ENCODE assay signal across 7 cellular contexts in genomic region chrX:47284616-47285015, GRCh38. TPM values are rescaled to one million over a fixed set of nuclear protein-coding genes. Genes with fewer than 3 reads are reported as not detected.
DNase-seq lines count a peak whose midpoint lies in the region; ATAC-seq, FAIRE-seq and TF ChIP-seq lines count a peak whose summit lies in the region.
"Not testable (repeated sequence)": the region's sequence is repeated elsewhere in the genome, so short reads cannot be mapped to it uniquely, and the experiment has no call there.

No MANE protein-coding gene starts in this region.

- H3K9me2 ChIP-seq in SK-N-SH: not testable (repeated sequence)

- TF ChIP-seq RAD21 in SK-N-SH (IDR thresholded peaks at IDR 0.05; ENCODE audit: low read length); HepG2 (CRISPR knock-in tag; IDR thresholded peaks at IDR 0.05): not testable (repeated sequence)

- not testable (repeated sequence) for H3K4me1 ChIP-seq in SK-N-SH (ENCODE audit: control insufficient read depth in 1 of 2, insufficient read depth in 2 of 2, low read depth in 1 of 2, low read length in 1 of 2); HepG2 (ENCODE audit: insufficient read depth, low read length)
- peaks cover 11% of the 10 kb centered on the region for H3K4me1 ChIP-seq in osteoblast (ENCODE audit: insufficient read depth, low read length)

- not testable (repeated sequence) for H3K79me2 ChIP-seq in SK-N-SH (ENCODE audit: insufficient read depth); HepG2 (ENCODE audit: insufficient read depth, low read length); osteoblast (ENCODE audit: insufficient read depth, low read length)

- H3K4me1 Mint-ChIP-seq in endothelial cell (ENCODE audit: unreplicated experiment): not testable (repeated sequence)

- not testable (repeated sequence) for H3K4me3 ChIP-seq in GM12864 (ENCODE audit: low read depth, low read length); SK-N-SH (ENCODE audit: low read depth in 2 of 2, low read length in 1 of 2); brain microvascular endothelial cell (ENCODE audit: low read depth, low read length); HepG2 (replicated peaks in 1 of 3; ENCODE audit: insufficient read depth in 1 of 3, low read depth in 2 of 3, low read length in 3 of 3); osteoblast (ENCODE audit: insufficient read depth, low read length)

- ATAC-seq in HepG2: not testable (repeated sequence)

- in situ Hi-C loops in brain microvascular endothelial cell (cut with HindIII; ENCODE audit: low pct_ligation_motif_present, low sequenced_read_pairs); HepG2 (cut with HindIII; ENCODE audit: extremely low pct_ligation_motif_present, low pct_unique_long_range_greater_than_20kb): not testable (repeated sequence)

- H3K27me3 Mint-ChIP-seq in endothelial cell (ENCODE audit: unreplicated experiment): not testable (repeated sequence)

- H3F3A ChIP-seq in SK-N-SH (replicated peaks; ENCODE audit: insufficient read depth): not testable (repeated sequence)

- not testable (repeated sequence) for H3K9me3 Mint-ChIP-seq in endothelial cell (ENCODE audit: unreplicated experiment)

- not testable (repeated sequence) for TF ChIP-seq EP300 in SK-N-SH (IDR thresholded peaks at IDR 0.05; ENCODE audit: borderline replicate concordance in 1 of 2, low read depth in 1 of 2, low read length in 1 of 2); HepG2 (IDR thresholded peaks at IDR 0.05; ENCODE audit: low read depth in 2 of 2, low read length in 2 of 2); HepG2 (CRISPR knock-in tag; IDR thresholded peaks at IDR 0.05; ENCODE audit: borderline replicate concordance)

- TF ChIP-seq CTCF in GM12864 (IDR thresholded peaks at IDR 0.05; ENCODE audit: low read depth, low read length, missing control alignments) (peak; percentile 15), SK-N-SH (IDR thresholded peaks at IDR 0.05) (peak; percentile 54), brain microvascular endothelial cell (IDR thresholded peaks at IDR 0.05; ENCODE audit: low read depth, low read length, missing control alignments) (peak; percentile 34), endothelial cell (IDR thresholded peaks at IDR 0.05; ENCODE audit: unreplicated experiment) (peak; percentile 36)
- not testable (repeated sequence) for TF ChIP-seq CTCF in HepG2 (CRISPR knock-in tag; IDR thresholded peaks at IDR 0.05); osteoblast (IDR thresholded peaks at IDR 0.05; ENCODE audit: extremely low read depth, low read depth, low read length)

- H2AFZ ChIP-seq in SK-N-SH (ENCODE audit: low read depth); HepG2 (ENCODE audit: low read length); osteoblast (ENCODE audit: low read length): not testable (repeated sequence)

- not testable (repeated sequence) for H3K36me3 Mint-ChIP-seq in endothelial cell (ENCODE audit: low read depth, unreplicated experiment)

- not testable (repeated sequence) for H3K4me3 Mint-ChIP-seq in endothelial cell (ENCODE audit: unreplicated experiment)

- H3K27ac Mint-ChIP-seq in endothelial cell (ENCODE audit: unreplicated experiment): not testable (repeated sequence)

- not testable (repeated sequence) for DNase-seq in GM12864 (ENCODE audit: low read depth); HEK293T (ENCODE audit: extremely low spot score); SK-N-SH; brain microvascular endothelial cell; endothelial cell (ENCODE audit: low spot score); HepG2 (ENCODE audit: low spot score)
- DNase-seq in osteoblast (ENCODE audit: insufficient read length, low spot score, missing footprints): peak; percentile 26

- H3K9me3 ChIP-seq in SK-N-SH; HepG2 (ENCODE audit: low read length); osteoblast (ENCODE audit: low read depth, low read length): not testable (repeated sequence)

- H3K27ac ChIP-seq in SK-N-SH (ENCODE audit: low read depth in 2 of 2, low read length in 1 of 2); brain microvascular endothelial cell; HepG2 (ENCODE audit: extremely low read length, insufficient read depth, low read length); osteoblast (ENCODE audit: low read depth, low read length): not testable (repeated sequence)

- not testable (repeated sequence) for H3K36me3 ChIP-seq in SK-N-SH (replicated peaks in 1 of 2; ENCODE audit: control insufficient read depth in 1 of 2, insufficient read depth in 2 of 2, low read length in 1 of 2); brain microvascular endothelial cell (replicated peaks); HepG2 (replicated peaks in 1 of 2; ENCODE audit: control insufficient read depth in 1 of 2, insufficient read depth in 2 of 2, low read length in 2 of 2); osteoblast (ENCODE audit: insufficient read depth, low read length)

- POLR2A ChIA-PET in HEK293T (lab: Yijun Ruan, JAX); SK-N-SH (lab: Yijun Ruan, JAX); HepG2 (lab: Yijun Ruan, JAX): not testable (repeated sequence)

- H3K27me3 ChIP-seq in SK-N-SH (ENCODE audit: insufficient read depth): peaks cover 32% of the 10 kb centered on the region; the same call in 1 of the 2 replicates
- H3K27me3 ChIP-seq in brain microvascular endothelial cell (replicated peaks); HepG2 (ENCODE audit: control insufficient read depth in 1 of 2, insufficient read depth in 2 of 2, low read length in 2 of 2): not testable (repeated sequence)
- peaks cover 18% of the 10 kb centered on the region for H3K27me3 ChIP-seq in osteoblast (ENCODE audit: insufficient read depth, low read length)

- H3K9ac ChIP-seq in SK-N-SH; HepG2 (ENCODE audit: insufficient read depth, low read depth, low read length): not testable (repeated sequence)

- H3K4me2 ChIP-seq in SK-N-SH; HepG2 (ENCODE audit: low read depth, low read length); osteoblast (ENCODE audit: insufficient read depth, low read length): not testable (repeated sequence)

- intact Hi-C loops in HepG2 (cut with micrococcal nuclease; ENCODE audit: unreplicated experiment): not testable (repeated sequence)

- BruUV-seq in HepG2 (replicated peaks; lab: Mats Ljungman, UMichigan): not testable (repeated sequence)

- WGBS in SK-N-SH (ENCODE audit: low lambda C conversion rate): 46% methylated on average over 7 of the region's 10 CpGs
- WGBS in HepG2 (ENCODE audit: low lambda C conversion rate): 23% methylated on average over 8 of the region's 10 CpGs

- CTCF ChIA-PET in HEK293T (lab: Yijun Ruan, JAX): interaction anchor here (0.6 kb wide), 1 partner anchor 9 kb away, joined by 3 read pairs; no protein-coding TSS in a partner anchor
- CTCF ChIA-PET in SK-N-SH (lab: Yijun Ruan, JAX): interaction anchor here (0.8 to 1.0 kb wide), 2 partner anchors 18 to 43 kb away, joined by 3 read pairs; no protein-coding TSS in a partner anchor
- CTCF ChIA-PET in HepG2 (lab: Yijun Ruan, JAX; ENCODE audit: low intra/inter-chr PET ratio, low total read pairs): not testable (repeated sequence)

- not testable (repeated sequence) for FAIRE-seq in HepG2 (lab: Jason Lieb, UNC)

- not testable (repeated sequence) for H4K20me1 ChIP-seq in SK-N-SH (ENCODE audit: insufficient read depth); HepG2 (ENCODE audit: insufficient read depth, low read length); osteoblast (ENCODE audit: insufficient read depth, low read length)

- TF ChIP-seq POLR2A in HepG2 (IDR thresholded peaks at IDR 0.05; ENCODE audit: insufficient read depth in 1 of 2, low read depth in 2 of 2, low read length in 2 of 2): not testable (repeated sequence)

RNA-seq across cellular contexts. Expression of gene USP11, which starts 51.8 kb away (rescaled TPM):
- polyA plus RNA-seq in SK-N-SH (2012; rRNA removed): 40.1 and 53.1 TPM in 2 replicates
- 19.8 and 26.2 TPM in 2 replicates for polyA plus RNA-seq in SK-N-SH (2012; cell fraction: cytosol; rRNA removed)
- polyA plus RNA-seq in SK-N-SH (2012; cell fraction: nucleus; rRNA removed): 185 and 213 TPM in 2 replicates
- total RNA-seq in endothelial cell (ENCODE audit: unreplicated experiment): 72.5 TPM
- 23.8 and 33.6 TPM in 2 replicates for total RNA-seq in HepG2 (2016; rRNA removed; fragmentation: Illumina TruSeq; extraction: Trizol)
- 4.6 and 5.6 TPM in 2 replicates for total RNA-seq in HepG2 (2016; cell fraction: cytosol; rRNA removed; fragmentation: Illumina TruSeq; extraction: Trizol; ENCODE audit: low read depth)
- total RNA-seq in HepG2 (2016; cell fraction: insoluble cytoplasmic fraction; rRNA removed; fragmentation: Illumina TruSeq; extraction: Trizol): 23.6 and 32.3 TPM in 2 replicates
- total RNA-seq in HepG2 (2016; cell fraction: membrane; rRNA removed; fragmentation: Illumina TruSeq; extraction: Trizol): 5.5 and 6.3 TPM in 2 replicates
- total RNA-seq in HepG2 (2016; cell fraction: nucleus; rRNA removed; fragmentation: Illumina TruSeq; extraction: Trizol): 21.6 and 22.6 TPM in 2 replicates
- polyA plus RNA-seq in HepG2 (2011; rRNA removed): 31.7 and 38.8 TPM in 2 replicates
- polyA plus RNA-seq in HepG2 (2011; cell fraction: cytosol; rRNA removed): 17.8 and 18.8 TPM in 2 replicates
- 103 TPM in 2 replicates for polyA plus RNA-seq in HepG2 (2011; cell fraction: nucleus; rRNA removed)
- polyA plus RNA-seq in HepG2 (2012): 56.6 and 70.9 TPM in 2 replicates
- 2.1 and 3.2 TPM in 2 replicates for polyA plus RNA-seq in HepG2 (2016; cell fraction: cytosol; fragmentation: Illumina TruSeq; extraction: Trizol; ENCODE audit: low read depth)
- polyA plus RNA-seq in HepG2 (2016; cell fraction: insoluble cytoplasmic fraction; fragmentation: Illumina TruSeq; extraction: Trizol; ENCODE audit: low read depth): 21.0 and 30.4 TPM in 2 replicates
- 4.6 and 5.3 TPM in 2 replicates for polyA plus RNA-seq in HepG2 (2016; cell fraction: membrane; fragmentation: Illumina TruSeq; extraction: Trizol; ENCODE audit: low read depth)
- polyA plus RNA-seq in HepG2 (2016; cell fraction: nucleus; fragmentation: Illumina TruSeq; extraction: Trizol; ENCODE audit: insufficient read depth, low read depth): 45.2 and 50.2 TPM in 2 replicates
- polyA minus RNA-seq in HepG2 (2011; rRNA and poly(A)+ RNA removed; ENCODE audit: low replicate concordance): 100 and 124 TPM in 2 replicates
- 41.3 and 57.4 TPM in 2 replicates for polyA minus RNA-seq in HepG2 (2011; cell fraction: cytosol; rRNA and poly(A)+ RNA removed)
- polyA minus RNA-seq in HepG2 (2011; cell fraction: nucleus; rRNA and poly(A)+ RNA removed): 55.4 and 68.5 TPM in 2 replicates
- total RNA-seq in osteoblast: 28.2 and 31.8 TPM in 2 replicates
